1 cellular context compared by ENCODE assay signal in genomic region chr2:174024524-174025270, GRCh38.
TF ChIP-seq lines count a peak whose summit lies in the region.

No MANE protein-coding gene starts in this region.

TF ChIP-seq in HEK293, 187 proteins besides CTCF, POLR2A, EP300 and RAD21 (continued from another document):
- TF ChIP-seq ZNF704 (tag by site-specific recombination; IDR thresholded peaks at IDR 0.05) (no peak), ZFHX2 (tag by site-specific recombination; conservative IDR thresholded peaks at IDR 0.05) (no peak), ZNF148 (tag by site-specific recombination; IDR thresholded peaks at IDR 0.05; ENCODE audit: borderline replicate concordance) (no peak), ZNF677 (tag by site-specific recombination; IDR thresholded peaks at IDR 0.05) (no peak), SETDB1 (IDR thresholded peaks at IDR 0.05; ENCODE audit: insufficient read length, low read length) (peak; percentile 83), FEZF1 (tag by site-specific recombination; IDR thresholded peaks at IDR 0.05) (no peak), ZBTB17 (tag by site-specific recombination; IDR thresholded peaks at IDR 0.05) (no peak), PRDM6 (tag by site-specific recombination; IDR thresholded peaks at IDR 0.05) (peak; percentile 63), GLI2 (tag by site-specific recombination; IDR thresholded peaks at IDR 0.05; ENCODE audit: borderline replicate concordance, low read depth) (no peak)
